8 cellular contexts compared by ENCODE assay signal in genomic region chrX:12974797-12975669, GRCh38. TPM values are rescaled to one million over a fixed set of nuclear protein-coding genes. Genes with fewer than 3 reads are reported as not detected.
DNase-seq lines count a peak whose midpoint lies in the region; ATAC-seq and TF ChIP-seq lines count a peak whose summit lies in the region.

Gene TMSB4X (plus strand): TSS chrX:12975110.

- peaks cover 6% of the 10 kb centered on the region for H3K36me3 ChIP-seq in lower lobe of right lung

- no peak for DNase-seq in AG09309 (ENCODE audit: low read depth)
- peak; percentile 82 for DNase-seq in NK-92 treated with Interleukin-12 subunit alpha and Interleukin-12 subunit beta, amount 100 ng/mL, for 24 hours (lab: John Stamatoyannopoulos, UW)
- peak; percentile 65 to 69 for DNase-seq in activated CD8-positive, alpha-beta memory T cell treated with anti-CD3 and anti-CD28 coated beads for 1 hour (ENCODE audit: extremely low read depth in 1 of 2, low read depth in 1 of 2)
- peak; percentile 93 for DNase-seq in ecto neural progenitor cell (ENCODE audit: low spot score)
- peak; percentile 90 for DNase-seq in lower lobe of right lung
- DNase-seq in stimulated activated CD4-positive, alpha-beta T cell treated with anti-CD3 and anti-CD28 coated beads, TNF-alpha, amount 100 ng/mL, for 24 hours (ENCODE audit: low read depth in 3 of 3): peak; percentile 67 to 82 (median 67)

- H3K4me1 ChIP-seq in lower lobe of right lung: peaks cover 17% of the 10 kb centered on the region

- ATAC-seq in GM19328 (IDR thresholded peaks at IDR 0.05; ENCODE audit: unreplicated experiment): peak; percentile 31
- ATAC-seq in HG03565 (IDR thresholded peaks at IDR 0.05; ENCODE audit: unreplicated experiment): peak; percentile 23
- peak; percentile 86 to 93 for ATAC-seq in lower lobe of right lung

- intact Hi-C loops in lower lobe of right lung (cut with DNase I): no loop called here

- H3K9me3 ChIP-seq in lower lobe of right lung: no peaks in the 10 kb centered on the region

- H3K27me3 ChIP-seq in lower lobe of right lung (ENCODE audit: low read depth): no peaks in the 10 kb centered on the region

- H3K4me3 ChIP-seq in AG09309 (ENCODE audit: control insufficient read depth, low read depth, low read length) (peak within 1 kb of the TSS; percentile 80), lower lobe of right lung (peak within 1 kb of the TSS; percentile 76)

- TF ChIP-seq CTCF in AG09309 (IDR thresholded peaks at IDR 0.05; ENCODE audit: control insufficient read depth, insufficient read depth, low read depth, low read length, missing control alignments): no peak
- no peak for TF ChIP-seq CTCF in lower lobe of right lung (IDR thresholded peaks at IDR 0.05)

- peak within 1 kb of the TSS; percentile 98 for H3K27ac ChIP-seq in lower lobe of right lung

RNA-seq across cellular contexts. Expression of gene TMSB4X, which starts in this region (rescaled TPM):
- total RNA-seq in lower lobe of right lung: 4,922 TPM

Comparison
In these comparisons a context has a peak if more than half of its experiments do, and no peak if none do; other contexts are left out.
1. ATAC-seq: peak in every context shown above with its lines; median percentile 90 in lower lobe of right lung; 31 in GM19328; 23 in HG03565.